ENCODE assay signal across 1 cellular context in the genomic region with DNA sequence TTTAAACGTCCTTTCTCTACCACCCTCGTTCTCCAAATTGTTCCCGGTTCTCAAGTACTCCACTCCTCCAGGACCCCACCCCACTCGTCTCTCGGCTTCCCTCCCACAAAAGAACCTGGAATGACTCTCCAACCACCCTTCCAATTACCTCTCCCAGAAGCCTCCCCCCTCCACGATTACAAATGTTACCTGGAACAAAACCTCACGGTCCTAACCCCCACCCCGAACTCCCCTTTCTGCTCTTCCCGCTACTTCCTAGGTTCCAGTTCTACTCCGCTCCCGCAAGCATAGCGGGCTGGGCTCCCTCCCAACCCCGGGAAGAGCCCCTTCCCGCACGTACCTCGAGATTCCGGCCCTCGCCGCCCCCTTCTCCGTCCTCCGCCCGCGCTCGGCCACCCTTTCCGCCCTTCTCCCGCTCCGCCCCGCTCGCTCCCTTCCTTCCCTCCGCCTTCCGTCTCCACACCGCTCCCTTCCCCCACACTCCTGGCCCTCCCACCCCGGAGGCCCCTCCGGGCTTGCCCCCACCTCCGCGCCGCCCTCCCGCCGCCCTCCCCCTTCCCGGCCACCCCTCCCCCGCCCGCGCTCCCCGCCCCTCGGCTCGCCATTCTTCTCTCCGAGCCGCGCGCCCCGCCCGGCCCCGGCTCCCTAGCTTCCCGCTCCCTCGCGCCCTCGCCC.
TF ChIP-seq lines count a peak whose summit lies in the region.

No MANE protein-coding gene starts in this region.

TF ChIP-seq in HepG2, 621 proteins besides CTCF, POLR2A, EP300 and RAD21 (continued from another document):
- TF ChIP-seq, protein P1, sequence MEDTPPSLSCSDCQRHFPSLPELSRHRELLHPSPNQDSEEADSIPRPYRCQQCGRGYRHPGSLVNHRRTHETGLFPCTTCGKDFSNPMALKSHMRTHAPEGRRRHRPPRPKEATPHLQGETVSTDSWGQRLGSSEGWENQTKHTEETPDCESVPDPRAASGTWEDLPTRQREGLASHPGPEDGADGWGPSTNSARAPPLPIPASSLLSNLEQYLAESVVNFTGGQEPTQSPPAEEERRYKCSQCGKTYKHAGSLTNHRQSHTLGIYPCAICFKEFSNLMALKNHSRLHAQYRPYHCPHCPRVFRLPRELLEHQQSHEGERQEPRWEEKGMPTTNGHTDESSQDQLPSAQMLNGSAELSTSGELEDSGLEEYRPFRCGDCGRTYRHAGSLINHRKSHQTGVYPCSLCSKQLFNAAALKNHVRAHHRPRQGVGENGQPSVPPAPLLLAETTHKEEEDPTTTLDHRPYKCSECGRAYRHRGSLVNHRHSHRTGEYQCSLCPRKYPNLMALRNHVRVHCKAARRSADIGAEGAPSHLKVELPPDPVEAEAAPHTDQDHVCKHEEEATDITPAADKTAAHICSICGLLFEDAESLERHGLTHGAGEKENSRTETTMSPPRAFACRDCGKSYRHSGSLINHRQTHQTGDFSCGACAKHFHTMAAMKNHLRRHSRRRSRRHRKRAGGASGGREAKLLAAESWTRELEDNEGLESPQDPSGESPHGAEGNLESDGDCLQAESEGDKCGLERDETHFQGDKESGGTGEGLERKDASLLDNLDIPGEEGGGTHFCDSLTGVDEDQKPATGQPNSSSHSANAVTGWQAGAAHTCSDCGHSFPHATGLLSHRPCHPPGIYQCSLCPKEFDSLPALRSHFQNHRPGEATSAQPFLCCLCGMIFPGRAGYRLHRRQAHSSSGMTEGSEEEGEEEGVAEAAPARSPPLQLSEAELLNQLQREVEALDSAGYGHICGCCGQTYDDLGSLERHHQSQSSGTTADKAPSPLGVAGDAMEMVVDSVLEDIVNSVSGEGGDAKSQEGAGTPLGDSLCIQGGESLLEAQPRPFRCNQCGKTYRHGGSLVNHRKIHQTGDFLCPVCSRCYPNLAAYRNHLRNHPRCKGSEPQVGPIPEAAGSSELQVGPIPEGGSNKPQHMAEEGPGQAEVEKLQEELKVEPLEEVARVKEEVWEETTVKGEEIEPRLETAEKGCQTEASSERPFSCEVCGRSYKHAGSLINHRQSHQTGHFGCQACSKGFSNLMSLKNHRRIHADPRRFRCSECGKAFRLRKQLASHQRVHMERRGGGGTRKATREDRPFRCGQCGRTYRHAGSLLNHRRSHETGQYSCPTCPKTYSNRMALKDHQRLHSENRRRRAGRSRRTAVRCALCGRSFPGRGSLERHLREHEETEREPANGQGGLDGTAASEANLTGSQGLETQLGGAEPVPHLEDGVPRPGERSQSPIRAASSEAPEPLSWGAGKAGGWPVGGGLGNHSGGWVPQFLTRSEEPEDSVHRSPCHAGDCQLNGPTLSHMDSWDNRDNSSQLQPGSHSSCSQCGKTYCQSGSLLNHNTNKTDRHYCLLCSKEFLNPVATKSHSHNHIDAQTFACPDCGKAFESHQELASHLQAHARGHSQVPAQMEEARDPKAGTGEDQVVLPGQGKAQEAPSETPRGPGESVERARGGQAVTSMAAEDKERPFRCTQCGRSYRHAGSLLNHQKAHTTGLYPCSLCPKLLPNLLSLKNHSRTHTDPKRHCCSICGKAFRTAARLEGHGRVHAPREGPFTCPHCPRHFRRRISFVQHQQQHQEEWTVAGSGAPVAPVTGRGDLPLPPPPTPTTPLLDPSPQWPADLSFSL (CRISPR knock-in tag; IDR thresholded peaks at IDR 0.05) = 0 out of 2 replicates have a peak, but pooled peaks have one; percentile 30
- TF ChIP-seq KLF16 (CRISPR knock-in tag; IDR thresholded peaks at IDR 0.05) (no peak), ZFAT (CRISPR knock-in tag; conservative IDR thresholded peaks at IDR 0.05) (no peak), GTF2F1 (IDR thresholded peaks at IDR 0.05; ENCODE audit: low read length) (no peak), POGZ (CRISPR knock-in tag; IDR thresholded peaks at IDR 0.05) (no peak), ZNF775 (CRISPR knock-in tag; IDR thresholded peaks at IDR 0.05; ENCODE audit: borderline replicate concordance) (0 out of 2 replicates have a peak, but pooled peaks have one; percentile 14), HNRNPLL (IDR thresholded peaks at IDR 0.05; ENCODE audit: low read depth, low read length, poor library complexity, severe bottlenecking) (peak; percentile 43)
- TF ChIP-seq, protein P2, sequence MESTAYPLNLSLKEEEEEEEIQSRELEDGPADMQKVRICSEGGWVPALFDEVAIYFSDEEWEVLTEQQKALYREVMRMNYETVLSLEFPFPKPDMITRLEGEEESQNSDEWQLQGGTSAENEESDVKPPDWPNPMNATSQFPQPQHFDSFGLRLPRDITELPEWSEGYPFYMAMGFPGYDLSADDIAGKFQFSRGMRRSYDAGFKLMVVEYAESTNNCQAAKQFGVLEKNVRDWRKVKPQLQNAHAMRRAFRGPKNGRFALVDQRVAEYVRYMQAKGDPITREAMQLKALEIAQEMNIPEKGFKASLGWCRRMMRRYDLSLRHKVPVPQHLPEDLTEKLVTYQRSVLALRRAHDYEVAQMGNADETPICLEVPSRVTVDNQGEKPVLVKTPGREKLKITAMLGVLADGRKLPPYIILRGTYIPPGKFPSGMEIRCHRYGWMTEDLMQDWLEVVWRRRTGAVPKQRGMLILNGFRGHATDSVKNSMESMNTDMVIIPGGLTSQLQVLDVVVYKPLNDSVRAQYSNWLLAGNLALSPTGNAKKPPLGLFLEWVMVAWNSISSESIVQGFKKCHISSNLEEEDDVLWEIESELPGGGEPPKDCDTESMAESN (CRISPR knock-in tag; conservative IDR thresholded peaks at IDR 0.05) = 0 out of 2 replicates have a peak, but pooled peaks have one; percentile 3
